In genomic region chr2:98404556-98405250, GRCh38 we compare ENCODE assay signal across 32 cellular contexts. TPM values are rescaled to one million over a fixed set of nuclear protein-coding genes. Genes with fewer than 3 reads are reported as not detected.
"Had no signal": no experiment of that assay in that cellular context is flagged by ENCODE, and none has a peak within 500 bp of the region (broad histone marks: within the 10 kb centered on the region; RNA-seq: fewer than 3 reads in every experiment).

No MANE protein-coding gene starts in this region.

- H3K4me1 ChIP-seq: esophagus muscularis mucosa, heart right ventricle, left lung, lower lobe of right lung, neural progenitor cell, right lobe of liver, upper lobe of left lung had no signal

- H3K27me3 ChIP-seq: brain microvascular endothelial cell, esophagus muscularis mucosa, left lung, neural progenitor cell, right lobe of liver, upper lobe of left lung had no signal

- DNase-seq: activated CD4-positive, alpha-beta T cell treated with anti-CD3 and anti-CD28 coated beads for 4 hours; activated CD4-positive, alpha-beta T cell treated with anti-CD3 and anti-CD28 coated beads, Interleukin-2, amount 50 U/mL, for 48 hours; activated CD8-positive, alpha-beta memory T cell treated with anti-CD3 and anti-CD28 coated beads, Interleukin-2, amount 50 U/mL, for 48 hours; activated gamma-delta T cell treated with Interleukin-2 at 50 U/mL for 16 hours; activated naive CD4-positive, alpha-beta T cell treated with anti-CD3 and anti-CD28 coated beads, Interleukin-2, amount 50 U/mL, for 16 hours; activated T-cell treated with anti-CD3 and anti-CD28 coated beads, Interleukin-2, amount 50 U/mL, for 24 hours; amniotic stem cell; brain microvascular endothelial cell; caudate nucleus; foreskin melanocyte; heart right ventricle; kidney glomerular epithelial cell; left lung; lower lobe of right lung; mesendoderm; natural killer cell; right lobe of liver; stimulated activated CD4-positive, alpha-beta T cell treated with anti-CD3 and anti-CD28 coated beads, Interleukin-12 subunit alpha, Interleukin-12 subunit beta, amount 100 ng/mL, for 4 hours; stimulated activated CD4-positive, alpha-beta T cell treated with anti-CD3 and anti-CD28 coated beads, Interleukin-4, amount 100 ng/mL, for 1 hour; stimulated activated naive CD8-positive, alpha-beta T cell treated with anti-CD3 and anti-CD28 coated beads, Interleukin-15, amount 100 ng/mL, for 72 hours; substantia nigra; T-cell; upper lobe of left lung had no signal

- H3K4me3 ChIP-seq: esophagus muscularis mucosa, heart right ventricle, left lung, lower lobe of right lung, neural progenitor cell, right lobe of liver, skin epidermis, upper lobe of left lung had no signal

- H3K27ac ChIP-seq: brain microvascular endothelial cell, esophagus muscularis mucosa, heart right ventricle, left lung, lower lobe of right lung, neural progenitor cell, right lobe of liver, skin epidermis, upper lobe of left lung had no signal

- ATAC-seq: heart right ventricle; left lung; lower lobe of right lung; natural killer cell; right lobe of liver; stimulated activated naive CD8-positive, alpha-beta T cell treated with anti-CD3 and anti-CD28 coated beads, Interleukin-15, amount 100 ng/mL, for 72 hours; T-cell had no signal

- H3K9me3 ChIP-seq: esophagus muscularis mucosa, heart right ventricle, left lung, lower lobe of right lung, right lobe of liver, upper lobe of left lung had no signal

RNA-seq across cellular contexts. Expression of gene CNGA3, which starts 58.4 kb away (rescaled TPM):
- total RNA-seq: astrocyte; chondrocyte; endothelial cell of umbilical vein; glomerular endothelial cell; mononuclear cell; natural killer cell; right lobe of liver; T-cell; T-helper 2 cell treated with Interferon-gamma antibody and Interleukin-4, amounts not matched to agents 100 ng/mL and 5 ng/mL, for 36 hours had no signal
- polyA plus RNA-seq: endothelial cell of umbilical vein, heart right ventricle had no signal
